Comparison of ENCODE assay signal across 20 cellular contexts in the genomic region with DNA sequence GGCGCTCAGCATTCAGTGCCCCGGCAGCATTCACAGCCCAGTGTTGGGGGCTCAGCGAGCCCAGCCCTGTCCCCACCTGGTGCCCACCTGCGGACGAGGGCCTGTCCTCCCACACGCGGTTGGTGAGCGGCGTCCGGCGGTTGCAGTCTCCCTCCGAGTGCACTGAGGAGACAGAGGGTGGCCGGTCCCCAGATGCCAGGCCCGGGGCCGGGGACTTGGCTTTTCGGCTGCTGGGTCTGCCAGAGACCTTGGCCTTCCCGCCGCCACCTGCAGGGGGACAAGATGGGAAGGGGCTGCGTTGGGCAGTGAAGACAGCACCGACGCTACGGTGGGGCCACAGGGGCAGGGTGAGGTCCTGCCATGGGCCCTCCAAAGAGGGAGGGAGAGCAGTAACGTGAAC. TPM values are rescaled to one million over a fixed set of nuclear protein-coding genes. Genes with fewer than 3 reads are reported as not detected.
"Had no signal": no experiment of that assay in that cellular context is flagged by ENCODE, and none has a peak within 500 bp of the region (broad histone marks: within the 10 kb centered on the region; RNA-seq: fewer than 3 reads in every experiment).

No MANE protein-coding gene starts in this region.

- H3K27me3 ChIP-seq: foreskin keratinocyte, ovary, transverse colon had no signal

- H3K27ac Mint-ChIP-seq: naive thymus-derived CD8-positive, alpha-beta T cell; T-helper 1 cell treated with Interleukin-12 subunit alpha and Interleukin-12 subunit beta and Interleukin-4 antibody, amounts not matched to agents 30 μg/mL and 1 μg/mL, for 36 hours had no signal

- H3K36me3 ChIP-seq: ovary had no signal

- H3K27me3 Mint-ChIP-seq: effector memory CD8-positive, alpha-beta T cell; naive thymus-derived CD8-positive, alpha-beta T cell had no signal

- H3K4me1 ChIP-seq: foreskin keratinocyte had no signal

- H3K27ac ChIP-seq: epithelial cell of prostate, foreskin keratinocyte had no signal

- H3K9me3 Mint-ChIP-seq: effector memory CD8-positive, alpha-beta T cell had no signal

- H3K4me1 Mint-ChIP-seq: naive thymus-derived CD8-positive, alpha-beta T cell had no signal

- H3K4me3 ChIP-seq: ovary, transverse colon had no signal

- H3K4me3 Mint-ChIP-seq: effector memory CD8-positive, alpha-beta T cell; naive thymus-derived CD8-positive, alpha-beta T cell; T-helper 1 cell treated with Interleukin-12 subunit alpha and Interleukin-12 subunit beta and Interleukin-4 antibody, amounts not matched to agents 30 μg/mL and 1 μg/mL, for 36 hours had no signal

- H3K9me3 ChIP-seq: transverse colon had no signal

- DNase-seq: activated CD4-positive, alpha-beta T cell treated with anti-CD3 and anti-CD28 coated beads for 1 hour; activated CD8-positive, alpha-beta memory T cell treated with anti-CD3 and anti-CD28 coated beads for 24 hours; activated CD8-positive, alpha-beta memory T cell treated with anti-CD3 and anti-CD28 coated beads, Interleukin-2, amount 50 U/mL, for 48 hours; activated effector memory CD4-positive, alpha-beta T cell treated with Interleukin-2 at 50 U/mL for 16 hours; activated naive CD4-positive, alpha-beta T cell treated with anti-CD3 and anti-CD28 coated beads, Interleukin-2, amount 50 U/mL, for 16 hours; activated T-cell treated with anti-CD3 and anti-CD28 coated beads, Interleukin-2, amount 50 U/mL, for 48 hours; aorta; dermis blood vessel endothelial cell; effector memory CD8-positive, alpha-beta T cell; foreskin keratinocyte; naive thymus-derived CD8-positive, alpha-beta T cell; ovary; stimulated activated CD4-positive, alpha-beta T cell treated with anti-CD3 and anti-CD28 coated beads, Interleukin-1b, Interleukin-23, amount 100 ng/mL, for 48 hours; stimulated activated CD8-positive, alpha-beta memory T cell treated with anti-CD3 and anti-CD28 coated beads, Interleukin-4, amount 100 ng/mL, for 48 hours; stimulated activated naive CD8-positive, alpha-beta T cell treated with anti-CD3 and anti-CD28 coated beads, Interleukin-15, Interleukin-2, amounts not matched to agents 100 U/mL and 50 U/mL, for 24 hours; transverse colon had no signal

- ATAC-seq: effector memory CD8-positive, alpha-beta T cell; foreskin keratinocyte; naive thymus-derived CD8-positive, alpha-beta T cell; stimulated activated naive CD8-positive, alpha-beta T cell treated with anti-CD3 and anti-CD28 coated beads, Interleukin-15, Interleukin-2, amounts not matched to agents 100 U/mL and 50 U/mL, for 24 hours had no signal

RNA-seq across cellular contexts. Expression of a gene that starts 31.2 kb away (rescaled TPM):
- total RNA-seq: fibroblast of lung; mesenteric fat pad; naive thymus-derived CD8-positive, alpha-beta T cell had no signal
- polyA plus RNA-seq: naive thymus-derived CD8-positive, alpha-beta T cell had no signal
